ENCODE assay signal across 1 cellular context in the genomic region with DNA sequence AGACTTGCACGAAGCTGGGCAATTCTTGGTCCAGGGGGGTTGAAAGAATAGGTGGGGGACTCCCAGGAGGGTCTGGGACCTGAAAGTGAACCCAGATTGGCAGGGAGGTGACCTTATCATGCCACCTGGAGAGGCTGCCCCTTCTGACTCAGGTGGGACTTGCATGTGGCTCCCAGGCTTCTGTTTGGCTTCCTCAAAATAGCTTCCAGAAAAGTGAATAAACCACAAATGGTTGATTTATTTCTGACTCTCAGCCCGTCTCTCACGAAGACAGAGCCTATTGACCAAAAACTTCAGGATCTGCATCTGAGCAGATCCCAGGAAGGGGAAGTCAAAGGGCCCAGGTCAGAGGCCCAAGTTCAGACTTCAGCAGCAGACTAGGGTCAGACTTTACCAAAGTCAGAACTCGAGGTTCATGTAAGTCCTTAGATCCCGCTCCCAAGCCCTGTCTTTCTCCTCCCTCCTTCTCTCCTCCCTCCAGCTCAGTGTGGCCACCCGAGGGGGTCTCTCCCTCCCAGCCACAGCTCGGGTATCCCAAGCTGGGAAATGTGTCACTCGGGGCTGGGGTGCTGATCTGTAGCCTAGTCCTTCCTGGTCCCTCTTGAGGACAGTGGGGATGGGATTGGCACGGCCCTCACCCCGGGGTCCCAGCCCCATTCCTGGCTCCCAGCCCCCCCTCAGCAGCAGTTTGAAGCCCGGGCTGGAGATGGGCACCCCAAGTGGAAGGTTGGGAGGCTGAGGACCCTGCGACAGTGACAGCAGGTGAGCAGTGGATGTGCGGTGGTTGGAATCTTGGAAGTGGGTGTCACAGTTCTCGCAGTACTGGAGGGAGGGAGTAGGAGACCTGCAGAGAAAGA.
TF ChIP-seq lines count a peak whose summit lies in the region.

No MANE protein-coding gene starts in this region.

TF ChIP-seq in GM23338, 12 proteins besides CTCF, POLR2A, EP300 and RAD21:
- TF ChIP-seq ZNF462 (CRISPR knock-in tag; IDR thresholded peaks at IDR 0.05): no peak
- no peak for TF ChIP-seq EZH2phosphoT487 (IDR thresholded peaks at IDR 0.05; ENCODE audit: unreplicated experiment)
- TF ChIP-seq STAT1 (IDR thresholded peaks at IDR 0.05; ENCODE audit: unreplicated experiment): no peak
- no peak for TF ChIP-seq ETS1 (IDR thresholded peaks at IDR 0.05)
- no peak for TF ChIP-seq CREB1 (CRISPR knock-in tag; IDR thresholded peaks at IDR 0.05; ENCODE audit: low read depth)
- no peak for TF ChIP-seq NANOG (IDR thresholded peaks at IDR 0.05; ENCODE audit: borderline replicate concordance)
- no peak for TF ChIP-seq EZH2 (IDR thresholded peaks at IDR 0.05; ENCODE audit: low read depth, unreplicated experiment)
- TF ChIP-seq ZNF331 (CRISPR knock-in tag; IDR thresholded peaks at IDR 0.05; ENCODE audit: low read depth): no peak
- TF ChIP-seq REST (IDR thresholded peaks at IDR 0.05; ENCODE audit: unreplicated experiment): no peak
- TF ChIP-seq ZNF114 (CRISPR knock-in tag; IDR thresholded peaks at IDR 0.05): no peak
- no peak for TF ChIP-seq JUNB (IDR thresholded peaks at IDR 0.05; ENCODE audit: unreplicated experiment)
- no peak for TF ChIP-seq POLR2AphosphoS5 (IDR thresholded peaks at IDR 0.05; ENCODE audit: low read depth)
